ENCODE assay signal across 21 cellular contexts in genomic region chr2:74225698-74226459, GRCh38. TPM values are rescaled to one million over a fixed set of nuclear protein-coding genes. Genes with fewer than 3 reads are reported as not detected.
DNase-seq lines count a peak whose midpoint lies in the region; ATAC-seq and TF ChIP-seq lines count a peak whose summit lies in the region.
"Had no signal": no experiment of that assay in that cellular context is flagged by ENCODE, and none has a peak within 500 bp of the region (broad histone marks: within the 10 kb centered on the region; RNA-seq: fewer than 3 reads in every experiment).

No MANE protein-coding gene starts in this region.

- H3K9me2 ChIP-seq in OCI-LY7 (ENCODE audit: insufficient read depth, low read length): no peaks in the 10 kb centered on the region

- H3K4me3 Mint-ChIP-seq in stimulated activated effector memory CD8-positive, alpha-beta T cell treated with anti-CD3 and anti-CD28 coated beads, Interleukin-12 subunit alpha, Interleukin-12 subunit beta, amount 100 ng/mL, for 72 hours: no peak overlapping the region
- H3K4me3 Mint-ChIP-seq: activated naive CD8-positive, alpha-beta T cell treated with anti-CD3 and anti-CD28 coated beads for 36 hours; mesothelial cell of epicardium; nephron progenitor cell had no signal

- no peaks in the 10 kb centered on the region for H3K27me3 ChIP-seq in ascending aorta
- H3K27me3 ChIP-seq: sigmoid colon, testis had no signal

- no peaks in the 10 kb centered on the region for H3K79me2 ChIP-seq in OCI-LY7 (ENCODE audit: insufficient read depth, low read depth, low read length)

- BruUV-seq in OCI-LY7 (replicated peaks; lab: Mats Ljungman, UMichigan): no TSS peak

- H3K27ac ChIP-seq in ascending aorta: peak overlapping the region; percentile 66 to 75
- H3K27ac ChIP-seq in OCI-LY7 (ENCODE audit: low read depth, low read length, poor library complexity, severe bottlenecking): no peak overlapping the region
- H3K27ac ChIP-seq: C4-2B, KMS-11, sigmoid colon, testis had no signal

- H3K9me3 ChIP-seq in ascending aorta (no peaks in the 10 kb centered on the region), OCI-LY7 (ENCODE audit: low read length) (no peaks in the 10 kb centered on the region)
- H3K9me3 ChIP-seq: sigmoid colon, testis had no signal

- POLR2A ChIA-PET in OCI-LY7 (lab: Charles Lee): interaction anchor here (0.6 kb wide), 1 partner anchor 8 kb away, joined by 4 read pairs; no protein-coding TSS in a partner anchor

- ATAC-seq in Right ventricle myocardium inferior (peak; percentile 63), left cardiac atrium (peak; percentile 23 to 50), GM21737 (IDR thresholded peaks at IDR 0.05; ENCODE audit: unreplicated experiment) (no peak)
- no peak for ATAC-seq in stimulated activated effector memory CD8-positive, alpha-beta T cell treated with anti-CD3 and anti-CD28 coated beads, Interleukin-12 subunit alpha, Interleukin-12 subunit beta, amount 100 ng/mL, for 72 hours
- ATAC-seq: HCT116, left lobe of liver had no signal

- intact Hi-C loops in Right ventricle myocardium inferior (cut with DNase I) (no loop called here), cardiac septum (cut with DNase I) (loop anchor here (2.0 kb wide), 1 partner anchor 27 kb away; the partner anchor contains the start of gene MTHFD2), ascending aorta (cut with DNase I) (loop anchor here (2.0 kb wide), 1 partner anchor 35 kb away; no protein-coding TSS in a partner anchor), left cardiac atrium (cut with DNase I) (no loop called here), OCI-LY7 (cut with micrococcal nuclease; ENCODE audit: unreplicated experiment) (no loop called here)

- H3K4me1 ChIP-seq in ascending aorta (peaks cover 9 to 28% of the 10 kb centered on the region in 2 donors), OCI-LY7 (ENCODE audit: insufficient read depth, low read length, poor library complexity, severe bottlenecking) (no peaks in the 10 kb centered on the region)
- H3K4me1 ChIP-seq: sigmoid colon, testis had no signal

- DNase-seq in Right ventricle myocardium inferior (ENCODE audit: missing footprints) (no peak), cardiac septum (ENCODE audit: low spot score) (no peak), ascending aorta (ENCODE audit: low spot score in 2 of 2) (peak in 1 of 2 donors; percentile 66), left cardiac atrium (no peak), OCI-LY7 (ENCODE audit: low spot score) (no peak)
- no peak for DNase-seq in stimulated activated effector memory CD8-positive, alpha-beta T cell treated with anti-CD3 and anti-CD28 coated beads, Interleukin-12 subunit alpha, Interleukin-12 subunit beta, amount 100 ng/mL, for 72 hours (ENCODE audit: low spot score in 2 of 2)
- DNase-seq in stimulated activated CD4-positive, alpha-beta T cell treated with anti-CD3 and anti-CD28 coated beads, Interleukin-12 subunit alpha, Interleukin-12 subunit beta, amount 100 ng/mL, for 4 hours: no peak
- DNase-seq: activated CD4-positive, CD25-positive, alpha-beta regulatory T cell; activated naive CD8-positive, alpha-beta T cell treated with anti-CD3 and anti-CD28 coated beads for 36 hours; GDM1; MV-4-11; sigmoid colon; T-helper 9 cell; testis had no signal

- H3K27ac Mint-ChIP-seq in stimulated activated effector memory CD8-positive, alpha-beta T cell treated with anti-CD3 and anti-CD28 coated beads, Interleukin-12 subunit alpha, Interleukin-12 subunit beta, amount 100 ng/mL, for 72 hours: peak overlapping the region; percentile 40
- H3K27ac Mint-ChIP-seq: activated naive CD8-positive, alpha-beta T cell treated with anti-CD3 and anti-CD28 coated beads for 36 hours; mesothelial cell of epicardium; nephron progenitor cell had no signal

- CTCF ChIA-PET in OCI-LY7 (lab: Charles Lee; ENCODE audit: unreplicated experiment): no interaction called here

- H2AFZ ChIP-seq in OCI-LY7 (ENCODE audit: low read length): no peak overlapping the region

- H3K4me3 ChIP-seq in ascending aorta (peak overlapping the region in 1 of 2 donors; percentile 14), OCI-LY7 (ENCODE audit: low read depth, low read length, poor library complexity, severe bottlenecking) (no peak overlapping the region)
- H3K4me3 ChIP-seq: sigmoid colon, testis had no signal

- TF ChIP-seq CTCF in ascending aorta (IDR thresholded peaks at IDR 0.05) (no peak), OCI-LY7 (conservative IDR thresholded peaks at IDR 0.05; ENCODE audit: low read length) (no peak)

- H3K36me3 ChIP-seq in ascending aorta (peaks cover 6 to 8% of the 10 kb centered on the region in 2 donors), OCI-LY7 (ENCODE audit: insufficient read depth, low read length) (peaks cover 7% of the 10 kb centered on the region)
- H3K36me3 ChIP-seq: sigmoid colon had no signal

- H4K20me1 ChIP-seq in OCI-LY7 (ENCODE audit: insufficient read depth, low read length): 0 out of 2 replicates have a peak, but pooled peaks cover 3% of the 10 kb centered on the region

- H3K9me3 Mint-ChIP-seq in stimulated activated effector memory CD8-positive, alpha-beta T cell treated with anti-CD3 and anti-CD28 coated beads, Interleukin-12 subunit alpha, Interleukin-12 subunit beta, amount 100 ng/mL, for 72 hours: no peaks in the 10 kb centered on the region
- H3K9me3 Mint-ChIP-seq: activated naive CD8-positive, alpha-beta T cell treated with anti-CD3 and anti-CD28 coated beads for 36 hours; mesothelial cell of epicardium; nephron progenitor cell had no signal

- peaks cover 36% of the 10 kb centered on the region for H3K36me3 Mint-ChIP-seq in stimulated activated effector memory CD8-positive, alpha-beta T cell treated with anti-CD3 and anti-CD28 coated beads, Interleukin-12 subunit alpha, Interleukin-12 subunit beta, amount 100 ng/mL, for 72 hours

- no peak overlapping the region for H3K4me2 ChIP-seq in OCI-LY7 (ENCODE audit: low read length)
- H3K4me2 ChIP-seq: KMS-11 had no signal

- peaks cover 22% of the 10 kb centered on the region for H3K4me1 Mint-ChIP-seq in stimulated activated effector memory CD8-positive, alpha-beta T cell treated with anti-CD3 and anti-CD28 coated beads, Interleukin-12 subunit alpha, Interleukin-12 subunit beta, amount 100 ng/mL, for 72 hours
- H3K4me1 Mint-ChIP-seq: activated naive CD8-positive, alpha-beta T cell treated with anti-CD3 and anti-CD28 coated beads for 36 hours had no signal

RNA-seq across cellular contexts. Expression of gene MTHFD2, which starts 27.5 kb away (rescaled TPM):
- total RNA-seq in Right ventricle myocardium inferior (24.2 TPM), cardiac septum (26.8 TPM), ascending aorta (31.7 TPM), left cardiac atrium (10 to 100 TPM; 21.8 to 33.0 TPM), OCI-LY7 (2022) (365 and 375 TPM in 2 replicates)
- 220 and 250 TPM in 2 replicates for total RNA-seq in OCI-LY7 (2014; rRNA removed; shearing (Covaris generic))

RNA-seq across cellular contexts. Expression of gene MOB1A, which starts 47.2 kb away (rescaled TPM):
- total RNA-seq in Right ventricle myocardium inferior (59.3 TPM), cardiac septum (66.9 TPM), ascending aorta (56.8 TPM), left cardiac atrium (10 to 100 TPM; 67.4 to 79.7 TPM), OCI-LY7 (2022) (144 and 149 TPM in 2 replicates)
- total RNA-seq in OCI-LY7 (2014; rRNA removed; shearing (Covaris generic)): 79.1 and 110 TPM in 2 replicates

Comparison
In these comparisons a context has a peak if more than half of its experiments do, and no peak if none do; other contexts are left out.
1. intact Hi-C loops: an anchor here in cardiac septum (2.0 kb wide) and ascending aorta (2.0 kb wide); none called in Right ventricle myocardium inferior, left cardiac atrium and OCI-LY7.
2. ATAC-seq: peak in Right ventricle myocardium inferior (single experiment) and left cardiac atrium (2 of 2); none in stimulated activated effector memory CD8-positive, alpha-beta T cell treated with anti-CD3 and anti-CD28 coated beads, Interleukin-12 subunit alpha, Interleukin-12 subunit beta, amount 100 ng/mL, for 72 hours (single experiment) and GM21737 (single experiment).